In the genomic region with DNA sequence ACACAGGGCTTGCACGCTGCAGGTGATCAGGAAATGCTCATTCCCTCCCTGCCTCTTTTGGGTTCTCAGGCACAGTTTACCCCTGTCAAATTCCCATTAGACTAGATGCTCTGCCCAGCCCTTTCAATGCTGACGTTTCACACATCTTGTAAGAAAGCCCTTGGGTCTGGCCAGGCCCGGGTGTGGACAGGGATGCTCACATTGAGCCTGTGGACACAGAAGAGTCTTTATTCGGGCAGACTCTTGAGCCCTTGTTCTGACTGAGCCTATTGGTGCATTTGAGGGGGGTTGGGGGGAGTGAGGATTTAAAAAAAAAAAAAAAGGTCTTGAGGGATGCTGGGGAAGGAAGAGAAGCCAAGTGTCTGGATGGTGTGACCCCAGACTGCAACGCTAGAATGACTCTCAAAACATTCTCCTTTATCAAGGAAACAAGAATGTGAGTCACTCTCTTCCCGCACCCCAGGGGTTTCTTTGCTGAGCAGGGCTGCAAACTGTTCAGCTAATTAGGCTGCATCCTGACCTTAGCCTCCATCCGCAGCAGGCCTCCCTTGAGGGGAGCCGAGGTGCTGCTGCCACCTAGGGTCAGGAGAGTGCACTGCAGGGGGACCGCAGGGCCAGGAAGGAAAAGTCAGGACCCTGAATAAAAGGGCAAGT, we compare ENCODE assay signal across 8 cellular contexts. TPM values are rescaled to one million over a fixed set of nuclear protein-coding genes. Genes with fewer than 3 reads are reported as not detected.
DNase-seq lines count a peak whose midpoint lies in the region; ATAC-seq and TF ChIP-seq lines count a peak whose summit lies in the region.

No MANE protein-coding gene starts in this region.

- no TSS peak for BruUV-seq in Caco-2 (replicated peaks; lab: Mats Ljungman, UMichigan)

- TF ChIP-seq CTCF in Caco-2 (IDR thresholded peaks at IDR 0.05; ENCODE audit: insufficient read depth in 1 of 2, low read depth in 1 of 2, low read length in 1 of 2, severe bottlenecking in 1 of 2, unreplicated experiment in 1 of 2) (peak; percentile 99), ascending aorta (IDR thresholded peaks at IDR 0.05) (peak; percentile 72 to 99 (median 99))

- ATAC-seq in GM19463 (IDR thresholded peaks at IDR 0.05; ENCODE audit: unreplicated experiment) (peak; percentile 82), T-cell (replicated peaks in 1 of 4) (peak; percentile 69 to 83 (median 74)), HG03039 (IDR thresholded peaks at IDR 0.05; ENCODE audit: unreplicated experiment) (no peak)

- no peaks in the 10 kb centered on the region for H3K4me1 Mint-ChIP-seq in Caco-2 (ENCODE audit: low read depth, unreplicated experiment)
- no peaks in the 10 kb centered on the region for H3K4me1 Mint-ChIP-seq in T-cell

- POLR2A ChIA-PET in Caco-2 (lab: Charles Lee), result no interaction called here
- POLR2A ChIA-PET in T-cell (lab: Charles Lee), result no interaction called here

- H3K27ac ChIP-seq in ascending aorta, result no peak overlapping the region

- H3K4me1 ChIP-seq in Caco-2, result no peaks in the 10 kb centered on the region
- peaks cover 0 to 8% of the 10 kb centered on the region in 2 donors for H3K4me1 ChIP-seq in ascending aorta

- H3K4me3 Mint-ChIP-seq in Caco-2 (ENCODE audit: unreplicated experiment), result no peak overlapping the region
- H3K4me3 Mint-ChIP-seq in T-cell, result no peak overlapping the region

- 0 out of 2 replicates have a peak, but pooled peaks cover 2% of the 10 kb centered on the region for H3K27me3 ChIP-seq in Caco-2 (replicated peaks; ENCODE audit: control insufficient read depth, insufficient read depth, low read length)
- H3K27me3 ChIP-seq in ascending aorta, result no peaks in the 10 kb centered on the region

- intact Hi-C loops in Caco-2 (cut with micrococcal nuclease; ENCODE audit: unreplicated experiment), result loop anchor here (1.0 to 10.0 kb wide), 3 partner anchors 123 to 1186 kb away; no protein-coding TSS in a partner anchor
- intact Hi-C loops in ascending aorta (cut with DNase I), result loop anchor here (2.0 kb wide), 2 partner anchors 471 to 1187 kb away; no protein-coding TSS in a partner anchor

- H3K9me3 ChIP-seq in Caco-2 (no peaks in the 10 kb centered on the region), ascending aorta (no peaks in the 10 kb centered on the region)

- H3K36me3 Mint-ChIP-seq in Caco-2 (ENCODE audit: insufficient read depth, unreplicated experiment), result no peaks in the 10 kb centered on the region
- no peaks in the 10 kb centered on the region for H3K36me3 Mint-ChIP-seq in T-cell

- H3K4me3 ChIP-seq in Caco-2 (ENCODE audit: low read depth, low read length) (no peak overlapping the region), ascending aorta (no peak overlapping the region), skeletal muscle cell (ENCODE audit: low read depth, low read length) (no peak overlapping the region)

- peaks cover 8% of the 10 kb centered on the region for H3K27me3 Mint-ChIP-seq in Caco-2 (ENCODE audit: insufficient read depth, unreplicated experiment)
- H3K27me3 Mint-ChIP-seq in T-cell, result peaks cover 4 to 7% of the 10 kb centered on the region in 2 donors

- CTCF ChIA-PET in Caco-2 (lab: Charles Lee), result interaction anchor here (0.9 kb wide), 1 partner anchor 123 kb away, joined by 4 read pairs; no protein-coding TSS in a partner anchor
- CTCF ChIA-PET in T-cell (lab: Charles Lee), result interaction anchor here in 1 of 2 donors (1.0 to 2.2 kb wide), 4 partner anchors 9 to 1162 kb away, joined by 3 to 8 read pairs (median 4); no protein-coding TSS in a partner anchor

- H3K27ac Mint-ChIP-seq in Caco-2 (ENCODE audit: unreplicated experiment), result no peak overlapping the region
- no peak overlapping the region for H3K27ac Mint-ChIP-seq in T-cell

- H3K36me3 ChIP-seq in Caco-2 (ENCODE audit: control insufficient read depth, insufficient read depth, low read length) (no peaks in the 10 kb centered on the region), ascending aorta (no peaks in the 10 kb centered on the region)

- DNase-seq in Caco-2, result peak in 1 of 2 experiments; percentile 78
- peak; percentile 67 for DNase-seq in HT1080 (ENCODE audit: low read depth)
- DNase-seq in T-cell, result peak in 27 of 34 experiments; percentile 11 to 60 (median 41)
- DNase-seq in ascending aorta (ENCODE audit: low spot score in 2 of 2), result peak in 1 of 2 donors; percentile 72
- peak; percentile 91 for DNase-seq in hepatic stellate cell (ENCODE audit: low spot score)
- DNase-seq in skeletal muscle cell (ENCODE audit: low read depth), result peak; percentile 39

- H3K9me3 Mint-ChIP-seq in Caco-2 (ENCODE audit: unreplicated experiment), result no peaks in the 10 kb centered on the region
- H3K9me3 Mint-ChIP-seq in T-cell, result no peaks in the 10 kb centered on the region

RNA-seq across cellular contexts. Expression of gene TMEM72, which starts 53.6 kb away (rescaled TPM):
- total RNA-seq in Caco-2 (2022), result not detected in 2 replicates
- total RNA-seq in HT1080 (2014; rRNA removed; shearing (Covaris generic)), result not detected in 2 replicates
- polyA plus RNA-seq in HT1080 (2015; cell fraction: cytosol; rRNA removed), result not detected in 2 replicates
- polyA plus RNA-seq in HT1080 (2015; cell fraction: nucleus; rRNA removed), result not detected in 2 replicates
- total RNA-seq in T-cell, result under 1 TPM in 1 of 5 donors, not detected in 4; 0.13 TPM
- total RNA-seq in ascending aorta, result not detected
